In genomic region chr19:45362291-45362690, GRCh38 we compare ENCODE assay signal across 28 cellular contexts. TPM values are rescaled to one million over a fixed set of nuclear protein-coding genes. Genes with fewer than 3 reads are reported as not detected.
"Had no signal": no experiment of that assay in that cellular context is flagged by ENCODE, and none has a peak within 500 bp of the region (broad histone marks: within the 10 kb centered on the region; RNA-seq: fewer than 3 reads in every experiment).

No MANE protein-coding gene starts in this region.

- H3K4me3 ChIP-seq: left lung, neural progenitor cell, spleen, upper lobe of right lung had no signal

- H2AFZ ChIP-seq: neural progenitor cell had no signal

- ATAC-seq: activated CD8-positive, alpha-beta T cell treated with anti-CD3 and anti-CD28 coated beads for 36 hours; foreskin keratinocyte; left lung; naive thymus-derived CD8-positive, alpha-beta T cell; stimulated activated naive CD8-positive, alpha-beta T cell treated with anti-CD3 and anti-CD28 coated beads, Interleukin-15, Interleukin-2, amounts not matched to agents 100 U/mL and 50 U/mL, for 24 hours had no signal

- H3K36me3 ChIP-seq: neural progenitor cell, upper lobe of right lung had no signal

- H3K4me1 Mint-ChIP-seq: activated naive CD4-positive, alpha-beta T cell treated with anti-CD3 and anti-CD28 coated beads, Interleukin-2, amount 50 U/mL, for 24 hours; brain; immature natural killer cell; mesothelial cell of epicardium had no signal

- H3K27ac Mint-ChIP-seq: activated CD4-positive, alpha-beta T cell treated with anti-CD3 and anti-CD28 coated beads, Interleukin-2, amount 10 ng/mL, durations not matched to agents 7 days and 5 days; activated CD8-positive, alpha-beta T cell treated with anti-CD3 and anti-CD28 coated beads for 36 hours; activated naive CD4-positive, alpha-beta T cell treated with anti-CD3 and anti-CD28 coated beads, Interleukin-2, amount 50 U/mL, for 24 hours; activated T-helper 1 cell treated with anti-CD3 and anti-CD28 coated beads, Interleukin-12 subunit alpha, Interleukin-12 subunit beta, Interleukin-2, Interleukin-4 antibody, amounts not matched to agents 30 ng/mL and 10 ng/mL and 1 ng/mL, durations not matched to agents 14 hours and 24 hours and 36 hours; brain; immature natural killer cell; mesothelial cell of epicardium; progenitor cell of endocrine pancreas had no signal

- H3K9me3 Mint-ChIP-seq: activated CD4-positive, alpha-beta T cell treated with anti-CD3 and anti-CD28 coated beads, Interleukin-2, amount 10 ng/mL, durations not matched to agents 7 days and 5 days; activated CD8-positive, alpha-beta T cell treated with anti-CD3 and anti-CD28 coated beads for 36 hours; activated naive CD4-positive, alpha-beta T cell treated with anti-CD3 and anti-CD28 coated beads, Interleukin-2, amount 50 U/mL, for 24 hours; activated T-helper 1 cell treated with anti-CD3 and anti-CD28 coated beads, Interleukin-12 subunit alpha, Interleukin-12 subunit beta, Interleukin-2, Interleukin-4 antibody, amounts not matched to agents 30 ng/mL and 10 ng/mL and 1 ng/mL, durations not matched to agents 14 hours and 24 hours and 36 hours; brain; immature natural killer cell; mesothelial cell of epicardium; naive thymus-derived CD8-positive, alpha-beta T cell; neural progenitor cell had no signal

- H3K4me1 ChIP-seq: foreskin keratinocyte, left lung, neural progenitor cell, spleen, upper lobe of right lung had no signal

- H3K9ac ChIP-seq: neural progenitor cell had no signal

- H3K27me3 ChIP-seq: foreskin keratinocyte, left lung, neural progenitor cell, spleen, upper lobe of right lung had no signal

- H3K4me2 ChIP-seq: neural progenitor cell had no signal

- H3K9me3 ChIP-seq: left lung, spleen, upper lobe of right lung had no signal

- DNase-seq: activated CD4-positive, alpha-beta T cell treated with anti-CD3 and anti-CD28 coated beads, Interleukin-2, amount 10 ng/mL, durations not matched to agents 7 days and 5 days; activated CD4-positive, CD25-positive, alpha-beta regulatory T cell treated with anti-CD3 and anti-CD28 coated beads, Interleukin-2, amount 50 U/mL, for 72 hours; activated CD8-positive, alpha-beta T cell treated with anti-CD3 and anti-CD28 coated beads for 36 hours; activated gamma-delta T cell; anterior cingulate cortex; foreskin keratinocyte; immature natural killer cell; kidney glomerular epithelial cell; left lung; naive thymus-derived CD8-positive, alpha-beta T cell; spleen; stimulated activated CD4-positive, alpha-beta T cell treated with anti-CD3 and anti-CD28 coated beads, Interleukin-4, amount 100 ng/mL, for 1 hour; stimulated activated naive CD8-positive, alpha-beta T cell treated with anti-CD3 and anti-CD28 coated beads, Interleukin-15, Interleukin-2, amounts not matched to agents 100 U/mL and 50 U/mL, for 24 hours; T-helper 1 cell; upper lobe of right lung; WERI-Rb-1 had no signal

- H3K4me3 Mint-ChIP-seq: activated CD4-positive, alpha-beta T cell treated with anti-CD3 and anti-CD28 coated beads, Interleukin-2, amount 10 ng/mL, durations not matched to agents 7 days and 5 days; activated CD8-positive, alpha-beta T cell treated with anti-CD3 and anti-CD28 coated beads for 36 hours; activated naive CD4-positive, alpha-beta T cell treated with anti-CD3 and anti-CD28 coated beads, Interleukin-2, amount 50 U/mL, for 24 hours; activated T-helper 1 cell treated with anti-CD3 and anti-CD28 coated beads, Interleukin-12 subunit alpha, Interleukin-12 subunit beta, Interleukin-2, Interleukin-4 antibody, amounts not matched to agents 30 ng/mL and 10 ng/mL and 1 ng/mL, durations not matched to agents 14 hours and 24 hours and 36 hours; brain; immature natural killer cell; mesothelial cell of epicardium; naive thymus-derived CD8-positive, alpha-beta T cell; neural progenitor cell had no signal

- H3K27ac ChIP-seq: foreskin keratinocyte, left lung, neural progenitor cell, spleen, upper lobe of right lung, WERI-Rb-1 had no signal

- H3K27me3 Mint-ChIP-seq: activated CD4-positive, alpha-beta T cell treated with anti-CD3 and anti-CD28 coated beads, Interleukin-2, amount 10 ng/mL, durations not matched to agents 7 days and 5 days; activated CD8-positive, alpha-beta T cell treated with anti-CD3 and anti-CD28 coated beads for 36 hours; activated naive CD4-positive, alpha-beta T cell treated with anti-CD3 and anti-CD28 coated beads, Interleukin-2, amount 50 U/mL, for 24 hours; brain; naive thymus-derived CD8-positive, alpha-beta T cell; progenitor cell of endocrine pancreas had no signal

- FAIRE-seq: TTC549 had no signal

RNA-seq across cellular contexts. Expression of gene KLC3, which starts 21.7 kb away (rescaled TPM):
- total RNA-seq: activated CD4-positive, alpha-beta T cell treated with anti-CD3 and anti-CD28 coated beads, Interleukin-2, amount 10 ng/mL, durations not matched to agents 7 days and 5 days; activated CD8-positive, alpha-beta T cell treated with anti-CD3 and anti-CD28 coated beads for 36 hours; activated T-helper 1 cell treated with anti-CD3 and anti-CD28 coated beads, Interleukin-12 subunit alpha, Interleukin-12 subunit beta, Interleukin-2, Interleukin-4 antibody, amounts not matched to agents 30 ng/mL and 10 ng/mL and 1 ng/mL, durations not matched to agents 14 hours and 24 hours and 36 hours; cardiac septum; glomerular endothelial cell; naive thymus-derived CD8-positive, alpha-beta T cell; osteocyte; subcutaneous adipose tissue had no signal
- polyA plus RNA-seq: immature natural killer cell; naive thymus-derived CD8-positive, alpha-beta T cell had no signal

RNA-seq across cellular contexts. Expression of gene CKM, which starts 39.6 kb away (rescaled TPM):
- total RNA-seq: activated CD4-positive, alpha-beta T cell treated with anti-CD3 and anti-CD28 coated beads, Interleukin-2, amount 10 ng/mL, durations not matched to agents 7 days and 5 days; activated CD8-positive, alpha-beta T cell treated with anti-CD3 and anti-CD28 coated beads for 36 hours; activated T-helper 1 cell treated with anti-CD3 and anti-CD28 coated beads, Interleukin-12 subunit alpha, Interleukin-12 subunit beta, Interleukin-2, Interleukin-4 antibody, amounts not matched to agents 30 ng/mL and 10 ng/mL and 1 ng/mL, durations not matched to agents 14 hours and 24 hours and 36 hours; chondrocyte; foreskin keratinocyte; glomerular endothelial cell; mesothelial cell of epicardium; naive thymus-derived CD8-positive, alpha-beta T cell; osteocyte; progenitor cell of endocrine pancreas; subcutaneous adipose tissue had no signal
- polyA plus RNA-seq: foreskin keratinocyte; immature natural killer cell; naive thymus-derived CD8-positive, alpha-beta T cell had no signal
